In the genomic region with DNA sequence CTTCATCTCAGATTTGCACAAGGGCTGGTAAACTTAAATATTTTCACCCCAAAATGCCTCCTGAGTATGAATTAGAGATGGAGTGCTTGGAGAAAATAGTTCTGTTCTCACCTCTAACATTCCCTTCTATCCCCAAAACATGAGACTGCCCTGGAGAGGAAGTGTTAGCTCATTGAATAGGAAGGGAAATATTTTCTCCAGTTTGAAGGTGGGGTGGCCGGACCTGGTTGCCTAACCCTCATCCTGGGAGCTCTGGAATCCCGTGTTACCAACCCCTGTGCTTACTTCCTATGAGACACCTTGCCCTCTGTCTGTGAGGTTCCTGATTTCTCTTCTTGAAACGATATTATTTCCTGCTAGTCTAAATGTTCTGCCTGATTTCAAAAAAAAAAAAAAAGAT, we compare ENCODE assay signal across 8 cellular contexts. TPM values are rescaled to one million over a fixed set of nuclear protein-coding genes. Genes with fewer than 3 reads are reported as not detected.
A peak's percentile ranks its signal among the peaks of the same experiment; 100 is the strongest.
DNase-seq lines count a peak whose midpoint lies in the region; ATAC-seq lines count a peak whose summit lies in the region.

No MANE protein-coding gene starts in this region.

- H3K27me3 Mint-ChIP-seq in T-helper 1 cell treated with Interleukin-12 subunit alpha and Interleukin-12 subunit beta and Interleukin-4 antibody, amounts not matched to agents 30 μg/mL and 1 μg/mL, for 36 hours (ENCODE audit: low read depth) = peaks cover 51% of the 10 kb centered on the region
- H3K27me3 Mint-ChIP-seq in activated naive CD8-positive, alpha-beta T cell treated with anti-CD3 and anti-CD28 coated beads, Interleukin-2, amount 10 ng/mL, durations not matched to agents 7 days and 5 days = no peaks in the 10 kb centered on the region

- peak overlapping the region; percentile 75 for H3K4me3 Mint-ChIP-seq in T-helper 1 cell treated with Interleukin-12 subunit alpha and Interleukin-12 subunit beta and Interleukin-4 antibody, amounts not matched to agents 30 μg/mL and 1 μg/mL, for 36 hours
- peak overlapping the region; percentile 95 for H3K4me3 Mint-ChIP-seq in activated naive CD8-positive, alpha-beta T cell treated with anti-CD3 and anti-CD28 coated beads, Interleukin-2, amount 10 ng/mL, durations not matched to agents 7 days and 5 days

- peak overlapping the region; percentile 94 for H3K27ac ChIP-seq in temporal lobe (ENCODE audit: low read depth, low read length)

- H3K36me3 Mint-ChIP-seq in T-helper 1 cell treated with Interleukin-12 subunit alpha and Interleukin-12 subunit beta and Interleukin-4 antibody, amounts not matched to agents 30 μg/mL and 1 μg/mL, for 36 hours (ENCODE audit: low read depth) = peaks cover 9% of the 10 kb centered on the region
- peaks cover 45% of the 10 kb centered on the region for H3K36me3 Mint-ChIP-seq in activated naive CD8-positive, alpha-beta T cell treated with anti-CD3 and anti-CD28 coated beads, Interleukin-2, amount 10 ng/mL, durations not matched to agents 7 days and 5 days

- DNase-seq in T-helper 1 cell = no peak
- no peak for DNase-seq in activated naive CD8-positive, alpha-beta T cell treated with anti-CD3 and anti-CD28 coated beads, Interleukin-2, amount 10 ng/mL, durations not matched to agents 7 days and 5 days
- peak; percentile 65 for DNase-seq in kidney tubule cell (ENCODE audit: low spot score)
- DNase-seq in GM19238 (ENCODE audit: insufficient read length, low spot score) = no peak
- DNase-seq in NCI-H2227 treated with DMSO at 0.1 percent for 48 hours (lab: John Stamatoyannopoulos, UW) = no peak
- DNase-seq in stimulated activated CD4-positive, alpha-beta T cell treated with anti-CD3 and anti-CD28 coated beads, Interleukin-1b, Interleukin-23, amount 100 ng/mL, for 48 hours = no peak

- POLR2A ChIA-PET in activated naive CD8-positive, alpha-beta T cell treated with anti-CD3 and anti-CD28 coated beads, Interleukin-2, amount 10 ng/mL, durations not matched to agents 7 days and 5 days (lab: Charles Lee) = interaction anchor here (0.6 to 4.0 kb wide), 14 partner anchors 8 to 399 kb away, joined by 3 to 40 read pairs (median 4); partner anchors contain the start of genes IFIT1, IFIT3, IFIT5 and KIF20B

- no peak overlapping the region for H3K27ac Mint-ChIP-seq in T-helper 1 cell treated with Interleukin-12 subunit alpha and Interleukin-12 subunit beta and Interleukin-4 antibody, amounts not matched to agents 30 μg/mL and 1 μg/mL, for 36 hours
- H3K27ac Mint-ChIP-seq in activated naive CD8-positive, alpha-beta T cell treated with anti-CD3 and anti-CD28 coated beads, Interleukin-2, amount 10 ng/mL, durations not matched to agents 7 days and 5 days = peak overlapping the region; percentile 94

- peaks cover 20% of the 10 kb centered on the region for H3K9me3 Mint-ChIP-seq in T-helper 1 cell treated with Interleukin-12 subunit alpha and Interleukin-12 subunit beta and Interleukin-4 antibody, amounts not matched to agents 30 μg/mL and 1 μg/mL, for 36 hours
- peaks cover 8% of the 10 kb centered on the region for H3K9me3 Mint-ChIP-seq in activated naive CD8-positive, alpha-beta T cell treated with anti-CD3 and anti-CD28 coated beads, Interleukin-2, amount 10 ng/mL, durations not matched to agents 7 days and 5 days

- H3K4me1 Mint-ChIP-seq in T-helper 1 cell treated with Interleukin-12 subunit alpha and Interleukin-12 subunit beta and Interleukin-4 antibody, amounts not matched to agents 30 μg/mL and 1 μg/mL, for 36 hours (ENCODE audit: low read depth) = peaks cover 23% of the 10 kb centered on the region
- peaks cover 30% of the 10 kb centered on the region for H3K4me1 Mint-ChIP-seq in activated naive CD8-positive, alpha-beta T cell treated with anti-CD3 and anti-CD28 coated beads, Interleukin-2, amount 10 ng/mL, durations not matched to agents 7 days and 5 days

- ATAC-seq in activated naive CD8-positive, alpha-beta T cell treated with anti-CD3 and anti-CD28 coated beads, Interleukin-2, amount 10 ng/mL, durations not matched to agents 7 days and 5 days (ENCODE audit: low read depth) = no peak

RNA-seq across cellular contexts. Expression of gene IFIT2, which starts 0.8 kb away (rescaled TPM):
- 10 to 100 TPM; 18.5 to 21.6 TPM for total RNA-seq in activated naive CD8-positive, alpha-beta T cell treated with anti-CD3 and anti-CD28 coated beads, Interleukin-2, amount 10 ng/mL, durations not matched to agents 7 days and 5 days
- total RNA-seq in temporal lobe = 2.7 TPM

RNA-seq across cellular contexts. Expression of gene IFIT3, which starts 25.2 kb away (rescaled TPM):
- total RNA-seq in activated naive CD8-positive, alpha-beta T cell treated with anti-CD3 and anti-CD28 coated beads, Interleukin-2, amount 10 ng/mL, durations not matched to agents 7 days and 5 days = 10 to 100 TPM; 72.5 to 75.6 TPM
- total RNA-seq in temporal lobe = 4.4 TPM

RNA-seq across cellular contexts. Expression of gene LIPA, which starts 51.1 kb away (rescaled TPM):
- total RNA-seq in activated naive CD8-positive, alpha-beta T cell treated with anti-CD3 and anti-CD28 coated beads, Interleukin-2, amount 10 ng/mL, durations not matched to agents 7 days and 5 days = 10 to 100 TPM; 35.9 to 42.8 TPM
- 25.3 TPM for total RNA-seq in temporal lobe

Comparison
In these comparisons a context has a peak if more than half of its experiments do, and no peak if none do; other contexts are left out.
1. RNA of gene IFIT3, which starts 25.2 kb away (total RNA-seq): 72.5 to 75.6 TPM in activated naive CD8-positive, alpha-beta T cell treated with anti-CD3 and anti-CD28 coated beads, Interleukin-2, amount 10 ng/mL, durations not matched to agents 7 days and 5 days; 4.4 TPM in temporal lobe (single experiment); every median in the first group is over 10 times any median in the second.